1 cellular context compared by ENCODE assay signal in the genomic region with DNA sequence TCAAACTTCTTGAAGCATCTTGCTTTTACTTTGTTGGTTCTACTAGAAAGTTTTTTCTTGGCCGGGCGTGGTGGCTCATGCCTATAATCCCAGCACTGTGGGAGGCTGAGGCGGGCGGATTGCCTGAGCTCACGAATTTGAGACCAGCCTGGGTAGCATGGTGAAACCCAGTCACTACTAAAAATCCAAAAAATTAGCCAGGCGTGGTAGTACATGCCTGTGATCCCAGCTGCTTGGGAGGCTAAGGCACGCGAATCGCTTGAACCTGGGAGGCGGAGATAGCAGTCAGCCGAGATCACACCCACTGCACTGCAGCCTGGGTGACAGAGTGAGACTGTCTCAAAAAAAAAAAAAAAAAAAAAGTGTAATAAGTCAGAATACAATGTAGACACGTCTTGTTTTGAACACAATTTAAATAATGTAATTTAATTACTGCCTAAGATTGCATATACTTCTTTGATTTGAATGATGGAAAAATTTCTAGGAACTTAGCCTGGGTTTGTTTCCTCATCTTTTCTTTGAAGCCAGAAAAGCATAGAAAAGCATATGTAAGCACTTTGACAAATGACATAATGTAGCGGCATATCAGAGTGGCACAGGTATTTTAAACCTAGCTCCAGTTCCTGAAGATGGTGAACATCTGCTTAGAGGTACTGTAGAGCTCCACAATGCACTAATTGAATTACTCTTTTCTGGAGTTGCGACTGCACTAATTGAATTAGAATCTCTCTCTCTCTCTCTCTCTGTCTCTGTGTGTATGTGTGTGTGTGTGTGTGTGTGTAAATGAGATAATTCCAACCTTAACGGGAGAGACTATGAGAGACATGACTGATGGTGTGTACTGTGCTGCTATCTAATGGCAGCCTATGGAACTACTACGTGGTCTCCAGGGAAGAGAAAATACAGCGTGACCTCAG.
TF ChIP-seq lines count a peak whose summit lies in the region.

No MANE protein-coding gene starts in this region.

TF ChIP-seq in IMR-90, 13 proteins besides CTCF, POLR2A, EP300 and RAD21:
- TF ChIP-seq NFE2L2 (IDR thresholded peaks at IDR 0.05; ENCODE audit: low read depth, low read length): no peak
- no peak for TF ChIP-seq MXI1 (IDR thresholded peaks at IDR 0.05; ENCODE audit: borderline replicate concordance, low read depth, low read length)
- peak; percentile 74 for TF ChIP-seq SMC3 (IDR thresholded peaks at IDR 0.05; ENCODE audit: low read depth, low read length)
